In genomic region chr13:40613192-40613818, GRCh38 we compare ENCODE assay signal across 8 cellular contexts. TPM values are rescaled to one million over a fixed set of nuclear protein-coding genes. Genes with fewer than 3 reads are reported as not detected.
A peak's percentile ranks its signal among the peaks of the same experiment; 100 is the strongest.
DNase-seq lines count a peak whose midpoint lies in the region; ATAC-seq and TF ChIP-seq lines count a peak whose summit lies in the region.

No MANE protein-coding gene starts in this region.

- DNase-seq in Right ventricle myocardium inferior (ENCODE audit: missing footprints) (no peak), cardiac septum (ENCODE audit: low spot score) (no peak), right atrium auricular region (ENCODE audit: low spot score) (no peak), inferior parietal cortex (ENCODE audit: extremely low spot score) (no peak), NCI-H345 treated with DMSO at 0.1 percent for 48 hours (lab: John Stamatoyannopoulos, UW; ENCODE audit: unreplicated experiment) (no peak)
- DNase-seq in activated CD8-positive, alpha-beta memory T cell treated with anti-CD3 and anti-CD28 coated beads for 4 hours (ENCODE audit: low read depth in 2 of 2): peak; percentile 19 to 28
- DNase-seq in stimulated activated CD8-positive, alpha-beta memory T cell treated with anti-CD3 and anti-CD28 coated beads, Interleukin-7, amount 100 ng/mL, for 4 hours (ENCODE audit: low read depth in 2 of 2): peak; percentile 31 to 40

- ATAC-seq in Right ventricle myocardium inferior (peak; percentile 63), HG03175 (IDR thresholded peaks at IDR 0.05; ENCODE audit: unreplicated experiment) (peak; percentile 88)

- no peak overlapping the region for H3K4me3 ChIP-seq in right atrium auricular region

- H3K27ac ChIP-seq in right atrium auricular region: peak overlapping the region; percentile 28 to 40

- H3K27me3 ChIP-seq in right atrium auricular region: no peaks in the 10 kb centered on the region

- H3K9me3 ChIP-seq in right atrium auricular region: no peaks in the 10 kb centered on the region

- H3K4me1 ChIP-seq in right atrium auricular region: peaks cover 0 to 53% of the 10 kb centered on the region in 2 donors

- no peaks in the 10 kb centered on the region for H3K36me3 ChIP-seq in right atrium auricular region

- TF ChIP-seq CTCF in right atrium auricular region (IDR thresholded peaks at IDR 0.05): no peak

- intact Hi-C loops in Right ventricle myocardium inferior (cut with DNase I) (no loop called here), cardiac septum (cut with DNase I) (loop anchor here (10.0 kb wide), 1 partner anchor 829 kb away; no protein-coding TSS in a partner anchor)

RNA-seq across cellular contexts. Expression of gene FOXO1, which starts 53.1 kb away (rescaled TPM):
- total RNA-seq in Right ventricle myocardium inferior (14.5 TPM), cardiac septum (14.6 TPM), right atrium auricular region (10 to 100 TPM; 17.3 to 32.7 TPM)

Comparison
In these comparisons a context has a peak if more than half of its experiments do, and no peak if none do; other contexts are left out.
1. DNase-seq: peak in activated CD8-positive, alpha-beta memory T cell treated with anti-CD3 and anti-CD28 coated beads for 4 hours (2 of 2) and stimulated activated CD8-positive, alpha-beta memory T cell treated with anti-CD3 and anti-CD28 coated beads, Interleukin-7, amount 100 ng/mL, for 4 hours (2 of 2); none in Right ventricle myocardium inferior (single experiment), cardiac septum (single experiment), right atrium auricular region (single experiment), inferior parietal cortex (single experiment) and NCI-H345 treated with DMSO at 0.1 percent for 48 hours (single experiment).